ENCODE assay signal across 1 cellular context in genomic region chr7:47266131-47266706, GRCh38.
TF ChIP-seq lines count a peak whose summit lies in the region.

No MANE protein-coding gene starts in this region.

TF ChIP-seq in HepG2, 621 proteins besides CTCF, POLR2A, EP300 and RAD21 (continued from another document):
- no peak for TF ChIP-seq ZNF362 (CRISPR knock-in tag; IDR thresholded peaks at IDR 0.05; ENCODE audit: borderline replicate concordance)
- TF ChIP-seq KMT2A (CRISPR knock-in tag; IDR thresholded peaks at IDR 0.05) = no peak; the same call in 1 of the 2 replicates
- no peak for TF ChIP-seq AKAP8 (CRISPR knock-in tag; IDR thresholded peaks at IDR 0.05)
- no peak for TF ChIP-seq ZNF256 (CRISPR knock-in tag; conservative IDR thresholded peaks at IDR 0.05)
- TF ChIP-seq, protein P1, sequence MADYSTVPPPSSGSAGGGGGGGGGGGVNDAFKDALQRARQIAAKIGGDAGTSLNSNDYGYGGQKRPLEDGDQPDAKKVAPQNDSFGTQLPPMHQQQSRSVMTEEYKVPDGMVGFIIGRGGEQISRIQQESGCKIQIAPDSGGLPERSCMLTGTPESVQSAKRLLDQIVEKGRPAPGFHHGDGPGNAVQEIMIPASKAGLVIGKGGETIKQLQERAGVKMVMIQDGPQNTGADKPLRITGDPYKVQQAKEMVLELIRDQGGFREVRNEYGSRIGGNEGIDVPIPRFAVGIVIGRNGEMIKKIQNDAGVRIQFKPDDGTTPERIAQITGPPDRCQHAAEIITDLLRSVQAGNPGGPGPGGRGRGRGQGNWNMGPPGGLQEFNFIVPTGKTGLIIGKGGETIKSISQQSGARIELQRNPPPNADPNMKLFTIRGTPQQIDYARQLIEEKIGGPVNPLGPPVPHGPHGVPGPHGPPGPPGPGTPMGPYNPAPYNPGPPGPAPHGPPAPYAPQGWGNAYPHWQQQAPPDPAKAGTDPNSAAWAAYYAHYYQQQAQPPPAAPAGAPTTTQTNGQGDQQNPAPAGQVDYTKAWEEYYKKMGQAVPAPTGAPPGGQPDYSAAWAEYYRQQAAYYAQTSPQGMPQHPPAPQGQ (CRISPR knock-in tag; IDR thresholded peaks at IDR 0.05; ENCODE audit: borderline replicate concordance) = no peak
- TF ChIP-seq, protein P2, sequence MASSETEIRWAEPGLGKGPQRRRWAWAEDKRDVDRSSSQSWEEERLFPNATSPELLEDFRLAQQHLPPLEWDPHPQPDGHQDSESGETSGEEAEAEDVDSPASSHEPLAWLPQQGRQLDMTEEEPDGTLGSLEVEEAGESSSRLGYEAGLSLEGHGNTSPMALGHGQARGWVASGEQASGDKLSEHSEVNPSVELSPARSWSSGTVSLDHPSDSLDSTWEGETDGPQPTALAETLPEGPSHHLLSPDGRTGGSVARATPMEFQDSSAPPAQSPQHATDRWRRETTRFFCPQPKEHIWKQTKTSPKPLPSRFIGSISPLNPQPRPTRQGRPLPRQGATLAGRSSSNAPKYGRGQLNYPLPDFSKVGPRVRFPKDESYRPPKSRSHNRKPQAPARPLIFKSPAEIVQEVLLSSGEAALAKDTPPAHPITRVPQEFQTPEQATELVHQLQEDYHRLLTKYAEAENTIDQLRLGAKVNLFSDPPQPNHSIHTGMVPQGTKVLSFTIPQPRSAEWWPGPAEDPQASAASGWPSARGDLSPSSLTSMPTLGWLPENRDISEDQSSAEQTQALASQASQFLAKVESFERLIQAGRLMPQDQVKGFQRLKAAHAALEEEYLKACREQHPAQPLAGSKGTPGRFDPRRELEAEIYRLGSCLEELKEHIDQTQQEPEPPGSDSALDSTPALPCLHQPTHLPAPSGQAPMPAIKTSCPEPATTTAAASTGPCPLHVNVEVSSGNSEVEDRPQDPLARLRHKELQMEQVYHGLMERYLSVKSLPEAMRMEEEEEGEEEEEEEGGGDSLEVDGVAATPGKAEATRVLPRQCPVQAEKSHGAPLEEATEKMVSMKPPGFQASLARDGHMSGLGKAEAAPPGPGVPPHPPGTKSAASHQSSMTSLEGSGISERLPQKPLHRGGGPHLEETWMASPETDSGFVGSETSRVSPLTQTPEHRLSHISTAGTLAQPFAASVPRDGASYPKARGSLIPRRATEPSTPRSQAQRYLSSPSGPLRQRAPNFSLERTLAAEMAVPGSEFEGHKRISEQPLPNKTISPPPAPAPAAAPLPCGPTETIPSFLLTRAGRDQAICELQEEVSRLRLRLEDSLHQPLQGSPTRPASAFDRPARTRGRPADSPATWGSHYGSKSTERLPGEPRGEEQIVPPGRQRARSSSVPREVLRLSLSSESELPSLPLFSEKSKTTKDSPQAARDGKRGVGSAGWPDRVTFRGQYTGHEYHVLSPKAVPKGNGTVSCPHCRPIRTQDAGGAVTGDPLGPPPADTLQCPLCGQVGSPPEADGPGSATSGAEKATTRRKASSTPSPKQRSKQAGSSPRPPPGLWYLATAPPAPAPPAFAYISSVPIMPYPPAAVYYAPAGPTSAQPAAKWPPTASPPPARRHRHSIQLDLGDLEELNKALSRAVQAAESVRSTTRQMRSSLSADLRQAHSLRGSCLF (CRISPR knock-in tag; IDR thresholded peaks at IDR 0.05; ENCODE audit: borderline replicate concordance) = no peak
